ENCODE assay signal across 21 cellular contexts in genomic region chr7:378041-378420, GRCh38.
DNase-seq lines count a peak whose midpoint lies in the region; ATAC-seq, FAIRE-seq and TF ChIP-seq lines count a peak whose summit lies in the region.
"Had no signal": no experiment of that assay in that cellular context is flagged by ENCODE, and none has a peak within 500 bp of the region (broad histone marks: within the 10 kb centered on the region; RNA-seq: fewer than 3 reads in every experiment).

No MANE protein-coding gene starts in this region.

- peaks cover 0 to 28% (median 0%) of the 10 kb centered on the region in 11 experiments; a peak in 4 of 22 replicates for H4K20me1 ChIP-seq in BLaER1 treated with 17β-estradiol and CSF1 and Interleukin-3, amounts not matched to agents 10 nM and 100 nM

- no peak overlapping the region for H3K27ac Mint-ChIP-seq in activated T-cell treated with anti-CD3 and anti-CD28 coated beads, Interleukin-2, amount 50 U/mL, for 72 hours
- peak overlapping the region in 2 of 3 experiments; percentile 69 to 85 for H3K27ac Mint-ChIP-seq in nephron
- H3K27ac Mint-ChIP-seq: effector memory CD8-positive, alpha-beta T cell had no signal

- no peak overlapping the region for H3K9ac ChIP-seq in BLaER1 treated with 17β-estradiol and CSF1 and Interleukin-3, amounts not matched to agents 10 nM and 100 nM
- no peak overlapping the region for H3K9ac ChIP-seq in colonic mucosa (ENCODE audit: low read depth in 2 of 2, low read length in 2 of 2)

- intact Hi-C loops in colonic mucosa (cut with DNase I) = no loop called here

- H3K27me3 Mint-ChIP-seq in activated T-cell treated with anti-CD3 and anti-CD28 coated beads, Interleukin-2, amount 50 U/mL, for 72 hours (ENCODE audit: low read depth) = no peaks in the 10 kb centered on the region
- H3K27me3 Mint-ChIP-seq in nephron (ENCODE audit: low read depth) = peaks cover 30% of the 10 kb centered on the region
- H3K27me3 Mint-ChIP-seq: effector memory CD8-positive, alpha-beta T cell had no signal

- no peak overlapping the region for H3K4me3 ChIP-seq in BLaER1 treated with 17β-estradiol and CSF1 and Interleukin-3, amounts not matched to agents 10 nM and 100 nM
- no peak overlapping the region for H3K4me3 ChIP-seq in colonic mucosa
- H3K4me3 ChIP-seq: gastroesophageal sphincter, tibial nerve had no signal

- H3K9me3 ChIP-seq in BLaER1 treated with 17β-estradiol and CSF1 and Interleukin-3, amounts not matched to agents 10 nM and 100 nM (replicated peaks in 1 of 11) = peaks cover 0 to 5% (median 0%) of the 10 kb centered on the region in 11 experiments; a peak in 4 of 22 replicates
- H3K9me3 ChIP-seq in colonic mucosa = no peaks in the 10 kb centered on the region

- TF ChIP-seq CTCF in colonic mucosa (IDR thresholded peaks at IDR 0.05) = no peak
- TF ChIP-seq CTCF in nephron (IDR thresholded peaks at IDR 0.05; ENCODE audit: unreplicated experiment in 3 of 3) = no peak
- no peak for TF ChIP-seq CTCF in D721Med (IDR thresholded peaks at IDR 0.05; ENCODE audit: insufficient read depth, missing control alignments)

- H3K4me1 ChIP-seq in BLaER1 treated with 17β-estradiol and CSF1 and Interleukin-3, amounts not matched to agents 10 nM and 100 nM = peaks cover 55 to 96% (median 87%) of the 10 kb centered on the region in 10 experiments
- peaks cover 6% of the 10 kb centered on the region for H3K4me1 ChIP-seq in colonic mucosa

- H3K36me3 ChIP-seq in BLaER1 treated with 17β-estradiol and CSF1 and Interleukin-3, amounts not matched to agents 10 nM and 100 nM = no peaks in the 10 kb centered on the region
- no peaks in the 10 kb centered on the region for H3K36me3 ChIP-seq in colonic mucosa
- H3K36me3 ChIP-seq: gastroesophageal sphincter, tibial nerve had no signal

- H3K36me3 Mint-ChIP-seq in activated T-cell treated with anti-CD3 and anti-CD28 coated beads, Interleukin-2, amount 50 U/mL, for 72 hours (ENCODE audit: insufficient read depth in 2 of 2) = peaks cover 4 to 5% of the 10 kb centered on the region in 2 donors
- H3K36me3 Mint-ChIP-seq in nephron (ENCODE audit: low read depth) = no peaks in the 10 kb centered on the region

- no peak overlapping the region for H3K27ac ChIP-seq in BLaER1 treated with 17β-estradiol and CSF1 and Interleukin-3, amounts not matched to agents 10 nM and 100 nM
- H3K27ac ChIP-seq in colonic mucosa = no peak overlapping the region
- H3K27ac ChIP-seq: C4-2B, gastroesophageal sphincter, tibial nerve had no signal

- peaks cover 8 to 72% (median 17%) of the 10 kb centered on the region in 11 experiments; a peak in 20 of 22 replicates for H3K27me3 ChIP-seq in BLaER1 treated with 17β-estradiol and CSF1 and Interleukin-3, amounts not matched to agents 10 nM and 100 nM
- no peaks in the 10 kb centered on the region for H3K27me3 ChIP-seq in colonic mucosa

- no peak for ATAC-seq in activated T-cell treated with anti-CD3 and anti-CD28 coated beads, Interleukin-2, amount 50 U/mL, for 72 hours (replicated peaks in 1 of 2)
- ATAC-seq: effector memory CD8-positive, alpha-beta T cell; stimulated activated naive CD8-positive, alpha-beta T cell treated with anti-CD3 and anti-CD28 coated beads, Interleukin-15, Interleukin-2, amounts not matched to agents 100 U/mL and 50 U/mL, for 24 hours had no signal

- H3K4me3 Mint-ChIP-seq in activated T-cell treated with anti-CD3 and anti-CD28 coated beads, Interleukin-2, amount 50 U/mL, for 72 hours = no peak overlapping the region
- peak overlapping the region in 2 of 3 experiments; percentile 8 to 40 for H3K4me3 Mint-ChIP-seq in nephron
- H3K4me3 Mint-ChIP-seq: effector memory CD8-positive, alpha-beta T cell had no signal

- DNase-seq in activated T-cell treated with anti-CD3 and anti-CD28 coated beads, Interleukin-2, amount 50 U/mL, for 1 hour = peak; percentile 15
- DNase-seq in activated T-cell treated with anti-CD3 and anti-CD28 coated beads, Interleukin-2, amount 50 U/mL, for 72 hours = no peak
- DNase-seq in colonic mucosa (peak; percentile 16), NCI-H524 treated with DMSO at 0.1 percent for 48 hours (lab: John Stamatoyannopoulos, UW) (no peak), D721Med (ENCODE audit: insufficient read length, low spot score) (no peak), HPDE6-E6E7 (ENCODE audit: extremely low spot score) (no peak)
- DNase-seq: effector memory CD8-positive, alpha-beta T cell; NCI-H1092 treated with DMSO at 0.1 percent for 48 hours; NCI-H2029; NCI-H2227 treated with DMSO at 0.1 percent for 48 hours; NCI-H774; SHP77; stimulated activated CD4-positive, alpha-beta T cell treated with anti-CD3 and anti-CD28 coated beads, Interleukin-12 subunit alpha, Interleukin-12 subunit beta, amount 100 ng/mL, for 4 hours; stimulated activated CD4-positive, alpha-beta T cell treated with anti-CD3 and anti-CD28 coated beads, Interleukin-4, amount 100 ng/mL, for 4 hours; stimulated activated naive CD8-positive, alpha-beta T cell treated with anti-CD3 and anti-CD28 coated beads, Interleukin-15, Interleukin-2, amounts not matched to agents 100 U/mL and 50 U/mL, for 24 hours had no signal

- FAIRE-seq in D721Med (lab: Jason Lieb, UNC) = no peak
- FAIRE-seq: GM19239 had no signal

- peak overlapping the region in 6 of 11 experiments; percentile 89 to 99 (median 98); a peak in 9 of 22 replicates for H3K4me2 ChIP-seq in BLaER1 treated with 17β-estradiol and CSF1 and Interleukin-3, amounts not matched to agents 10 nM and 100 nM

- peaks cover 4% of the 10 kb centered on the region in 2 donors for H3K9me3 Mint-ChIP-seq in activated T-cell treated with anti-CD3 and anti-CD28 coated beads, Interleukin-2, amount 50 U/mL, for 72 hours
- peaks cover 13% of the 10 kb centered on the region for H3K9me3 Mint-ChIP-seq in nephron
- H3K9me3 Mint-ChIP-seq: effector memory CD8-positive, alpha-beta T cell had no signal

- H3K4me1 Mint-ChIP-seq in activated T-cell treated with anti-CD3 and anti-CD28 coated beads, Interleukin-2, amount 50 U/mL, for 72 hours (ENCODE audit: low read depth) = peaks cover 19% of the 10 kb centered on the region
- peaks cover 15% of the 10 kb centered on the region for H3K4me1 Mint-ChIP-seq in nephron

Comparison
In these comparisons a context has a peak if more than half of its experiments do, and no peak if none do; other contexts are left out.
1. DNase-seq: peak in activated T-cell treated with anti-CD3 and anti-CD28 coated beads, Interleukin-2, amount 50 U/mL, for 1 hour (single experiment) and colonic mucosa (single experiment); none in activated T-cell treated with anti-CD3 and anti-CD28 coated beads, Interleukin-2, amount 50 U/mL, for 72 hours (0 of 2), NCI-H524 treated with DMSO at 0.1 percent for 48 hours (single experiment), D721Med (single experiment) and HPDE6-E6E7 (single experiment).
2. H3K4me3 Mint-ChIP-seq: peak in nephron (2 of 3); none in activated T-cell treated with anti-CD3 and anti-CD28 coated beads, Interleukin-2, amount 50 U/mL, for 72 hours (0 of 2).